ENCODE assay signal across 1 cellular context in genomic region chr1:51519048-51519856, GRCh38.
TF ChIP-seq lines count a peak whose summit lies in the region.

Gene EPS15, minus strand, starts transcription at chr1:51519266. Its CDS starts 35 bp downstream, at chr1:51519231.

TF ChIP-seq in SK-N-SH, 30 proteins besides CTCF, POLR2A, EP300 and RAD21 (continued from another document):
- TF ChIP-seq, protein P1, sequence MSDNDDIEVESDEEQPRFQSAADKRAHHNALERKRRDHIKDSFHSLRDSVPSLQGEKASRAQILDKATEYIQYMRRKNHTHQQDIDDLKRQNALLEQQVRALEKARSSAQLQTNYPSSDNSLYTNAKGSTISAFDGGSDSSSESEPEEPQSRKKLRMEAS (IDR thresholded peaks at IDR 0.05; ENCODE audit: low read depth), result no peak
- TF ChIP-seq FOXJ3 (CRISPR knock-in tag; IDR thresholded peaks at IDR 0.05) (no peak), POLR2AphosphoS5 (IDR thresholded peaks at IDR 0.05; ENCODE audit: low read depth, low read length) (peak; percentile 57), IRF3 (IDR thresholded peaks at IDR 0.05; ENCODE audit: low read depth, low read length) (no peak), TEAD4 (IDR thresholded peaks at IDR 0.05; ENCODE audit: borderline replicate concordance, insufficient read depth) (no peak), MXI1 (IDR thresholded peaks at IDR 0.05; ENCODE audit: low read depth, low read length) (no peak), CHD2 (IDR thresholded peaks at IDR 0.05; ENCODE audit: low read length, partially characterized antibody) (peak; percentile 45), TAF1 (IDR thresholded peaks at IDR 0.05; ENCODE audit: borderline replicate concordance, low read depth, low read length) (peak; percentile 61), FOSL2 (IDR thresholded peaks at IDR 0.05; ENCODE audit: borderline replicate concordance, low read depth) (no peak), RCOR1 (IDR thresholded peaks at IDR 0.05; ENCODE audit: low read length) (peak; percentile 35; the same call in 1 of the 2 replicates), TCF12 (IDR thresholded peaks at IDR 0.05) (no peak), ELF1 (IDR thresholded peaks at IDR 0.05) (no peak), GATA2 (CRISPR knock-in tag; IDR thresholded peaks at IDR 0.05) (no peak), NFIC (IDR thresholded peaks at IDR 0.05; ENCODE audit: borderline replicate concordance) (no peak), EZH2phosphoT487 (IDR thresholded peaks at IDR 0.05; ENCODE audit: borderline replicate concordance, low read depth) (no peak), JUND (IDR thresholded peaks at IDR 0.05) (peak; percentile 90), MEF2A (IDR thresholded peaks at IDR 0.05; ENCODE audit: borderline replicate concordance, low read depth) (no peak), SMC3 (IDR thresholded peaks at IDR 0.05; ENCODE audit: low read depth, low read length) (no peak), FOXM1 (IDR thresholded peaks at IDR 0.05; ENCODE audit: low read depth) (no peak), USF1 (IDR thresholded peaks at IDR 0.05; ENCODE audit: borderline replicate concordance, low read depth) (no peak), YY1 (IDR thresholded peaks at IDR 0.05; ENCODE audit: low read depth) (peak; percentile 77), GABPA (IDR thresholded peaks at IDR 0.05; ENCODE audit: low read depth) (no peak), NRF1 (IDR thresholded peaks at IDR 0.05; ENCODE audit: low read depth, low read length) (no peak), SIN3A (IDR thresholded peaks at IDR 0.05; ENCODE audit: borderline replicate concordance, low read depth, low read length) (peak; percentile 14; the same call in 1 of the 2 replicates), RFX5 (IDR thresholded peaks at IDR 0.05; ENCODE audit: low read length) (peak; percentile 58; the same call in 1 of the 2 replicates), ZBTB33 (IDR thresholded peaks at IDR 0.05; ENCODE audit: borderline replicate concordance, low read depth) (no peak)
- TF ChIP-seq, protein P2, sequence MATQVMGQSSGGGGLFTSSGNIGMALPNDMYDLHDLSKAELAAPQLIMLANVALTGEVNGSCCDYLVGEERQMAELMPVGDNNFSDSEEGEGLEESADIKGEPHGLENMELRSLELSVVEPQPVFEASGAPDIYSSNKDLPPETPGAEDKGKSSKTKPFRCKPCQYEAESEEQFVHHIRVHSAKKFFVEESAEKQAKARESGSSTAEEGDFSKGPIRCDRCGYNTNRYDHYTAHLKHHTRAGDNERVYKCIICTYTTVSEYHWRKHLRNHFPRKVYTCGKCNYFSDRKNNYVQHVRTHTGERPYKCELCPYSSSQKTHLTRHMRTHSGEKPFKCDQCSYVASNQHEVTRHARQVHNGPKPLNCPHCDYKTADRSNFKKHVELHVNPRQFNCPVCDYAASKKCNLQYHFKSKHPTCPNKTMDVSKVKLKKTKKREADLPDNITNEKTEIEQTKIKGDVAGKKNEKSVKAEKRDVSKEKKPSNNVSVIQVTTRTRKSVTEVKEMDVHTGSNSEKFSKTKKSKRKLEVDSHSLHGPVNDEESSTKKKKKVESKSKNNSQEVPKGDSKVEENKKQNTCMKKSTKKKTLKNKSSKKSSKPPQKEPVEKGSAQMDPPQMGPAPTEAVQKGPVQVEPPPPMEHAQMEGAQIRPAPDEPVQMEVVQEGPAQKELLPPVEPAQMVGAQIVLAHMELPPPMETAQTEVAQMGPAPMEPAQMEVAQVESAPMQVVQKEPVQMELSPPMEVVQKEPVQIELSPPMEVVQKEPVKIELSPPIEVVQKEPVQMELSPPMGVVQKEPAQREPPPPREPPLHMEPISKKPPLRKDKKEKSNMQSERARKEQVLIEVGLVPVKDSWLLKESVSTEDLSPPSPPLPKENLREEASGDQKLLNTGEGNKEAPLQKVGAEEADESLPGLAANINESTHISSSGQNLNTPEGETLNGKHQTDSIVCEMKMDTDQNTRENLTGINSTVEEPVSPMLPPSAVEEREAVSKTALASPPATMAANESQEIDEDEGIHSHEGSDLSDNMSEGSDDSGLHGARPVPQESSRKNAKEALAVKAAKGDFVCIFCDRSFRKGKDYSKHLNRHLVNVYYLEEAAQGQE (IDR thresholded peaks at IDR 0.05; ENCODE audit: low read depth, low read length), result no peak
- TF ChIP-seq, protein P3, sequence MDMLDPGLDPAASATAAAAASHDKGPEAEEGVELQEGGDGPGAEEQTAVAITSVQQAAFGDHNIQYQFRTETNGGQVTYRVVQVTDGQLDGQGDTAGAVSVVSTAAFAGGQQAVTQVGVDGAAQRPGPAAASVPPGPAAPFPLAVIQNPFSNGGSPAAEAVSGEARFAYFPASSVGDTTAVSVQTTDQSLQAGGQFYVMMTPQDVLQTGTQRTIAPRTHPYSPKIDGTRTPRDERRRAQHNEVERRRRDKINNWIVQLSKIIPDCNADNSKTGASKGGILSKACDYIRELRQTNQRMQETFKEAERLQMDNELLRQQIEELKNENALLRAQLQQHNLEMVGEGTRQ (IDR thresholded peaks at IDR 0.05; ENCODE audit: borderline replicate concordance, low read depth, low read length), result no peak
- TF ChIP-seq, protein P4, sequence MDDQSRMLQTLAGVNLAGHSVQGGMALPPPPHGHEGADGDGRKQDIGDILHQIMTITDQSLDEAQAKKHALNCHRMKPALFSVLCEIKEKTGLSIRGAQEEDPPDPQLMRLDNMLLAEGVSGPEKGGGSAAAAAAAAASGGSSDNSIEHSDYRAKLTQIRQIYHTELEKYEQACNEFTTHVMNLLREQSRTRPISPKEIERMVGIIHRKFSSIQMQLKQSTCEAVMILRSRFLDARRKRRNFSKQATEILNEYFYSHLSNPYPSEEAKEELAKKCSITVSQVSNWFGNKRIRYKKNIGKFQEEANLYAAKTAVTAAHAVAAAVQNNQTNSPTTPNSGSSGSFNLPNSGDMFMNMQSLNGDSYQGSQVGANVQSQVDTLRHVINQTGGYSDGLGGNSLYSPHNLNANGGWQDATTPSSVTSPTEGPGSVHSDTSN (IDR thresholded peaks at IDR 0.05), result peak; percentile 8; the same call in 1 of the 2 replicates
